ENCODE assay signal across 7 cellular contexts in genomic region chr7:67732898-67733297, GRCh38.
"Had no signal": no experiment of that assay in that cellular context is flagged by ENCODE, and none has a peak within 500 bp of the region (broad histone marks: within the 10 kb centered on the region; RNA-seq: fewer than 3 reads in every experiment).

No MANE protein-coding gene starts in this region.

- H3K9ac ChIP-seq: KMS-11 had no signal

- ATAC-seq: HepG2 had no signal

- DNase-seq: IMR-90, KBM-7, KG1 had no signal

- H3K27ac ChIP-seq: HL-60, KMS-11 had no signal

- H3K4me2 ChIP-seq: KMS-11 had no signal

- FAIRE-seq: HepG2, HTR-8/SVneo had no signal
